ENCODE assay signal across 1 cellular context in the genomic region with DNA sequence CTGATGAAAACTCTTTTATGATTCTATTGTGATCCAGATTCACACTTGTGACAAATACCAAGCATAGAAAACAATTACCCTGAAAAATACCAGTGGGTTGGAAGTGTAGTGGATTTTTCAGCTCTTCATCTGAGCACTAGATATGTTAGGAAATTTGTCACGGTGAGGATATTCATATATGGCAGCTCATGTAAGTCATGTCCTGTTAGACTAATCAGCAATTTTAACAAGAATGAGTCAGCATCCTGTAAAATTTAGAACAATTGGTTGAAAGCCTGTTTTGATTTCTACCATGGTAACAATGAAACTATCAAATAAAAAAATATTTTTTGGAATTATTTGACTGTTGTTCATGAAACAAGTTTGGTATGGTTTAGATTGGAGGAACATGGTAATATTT.
TF ChIP-seq lines count a peak whose summit lies in the region.

No MANE protein-coding gene starts in this region.

TF ChIP-seq in SK-N-SH, 30 proteins besides CTCF, POLR2A, EP300 and RAD21 (continued from another document):
- TF ChIP-seq, protein P1, sequence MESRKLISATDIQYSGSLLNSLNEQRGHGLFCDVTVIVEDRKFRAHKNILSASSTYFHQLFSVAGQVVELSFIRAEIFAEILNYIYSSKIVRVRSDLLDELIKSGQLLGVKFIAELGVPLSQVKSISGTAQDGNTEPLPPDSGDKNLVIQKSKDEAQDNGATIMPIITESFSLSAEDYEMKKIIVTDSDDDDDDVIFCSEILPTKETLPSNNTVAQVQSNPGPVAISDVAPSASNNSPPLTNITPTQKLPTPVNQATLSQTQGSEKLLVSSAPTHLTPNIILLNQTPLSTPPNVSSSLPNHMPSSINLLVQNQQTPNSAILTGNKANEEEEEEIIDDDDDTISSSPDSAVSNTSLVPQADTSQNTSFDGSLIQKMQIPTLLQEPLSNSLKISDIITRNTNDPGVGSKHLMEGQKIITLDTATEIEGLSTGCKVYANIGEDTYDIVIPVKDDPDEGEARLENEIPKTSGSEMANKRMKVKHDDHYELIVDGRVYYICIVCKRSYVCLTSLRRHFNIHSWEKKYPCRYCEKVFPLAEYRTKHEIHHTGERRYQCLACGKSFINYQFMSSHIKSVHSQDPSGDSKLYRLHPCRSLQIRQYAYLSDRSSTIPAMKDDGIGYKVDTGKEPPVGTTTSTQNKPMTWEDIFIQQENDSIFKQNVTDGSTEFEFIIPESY (IDR thresholded peaks at IDR 0.05; ENCODE audit: borderline replicate concordance, low read depth): no peak
- TF ChIP-seq EZH2phosphoT487 (IDR thresholded peaks at IDR 0.05; ENCODE audit: borderline replicate concordance, low read depth): no peak
- TF ChIP-seq SMC3 (IDR thresholded peaks at IDR 0.05; ENCODE audit: low read depth, low read length): no peak
- no peak for TF ChIP-seq SIN3A (IDR thresholded peaks at IDR 0.05; ENCODE audit: borderline replicate concordance, low read depth, low read length)
- TF ChIP-seq TCF12 (IDR thresholded peaks at IDR 0.05): peak; percentile 11; the same call in 1 of the 2 replicates
- TF ChIP-seq TEAD4 (IDR thresholded peaks at IDR 0.05; ENCODE audit: borderline replicate concordance, insufficient read depth): no peak
- TF ChIP-seq TAF1 (IDR thresholded peaks at IDR 0.05; ENCODE audit: borderline replicate concordance, low read depth, low read length): no peak
- TF ChIP-seq NRF1 (IDR thresholded peaks at IDR 0.05; ENCODE audit: low read depth, low read length): no peak
- TF ChIP-seq MEF2A (IDR thresholded peaks at IDR 0.05; ENCODE audit: borderline replicate concordance, low read depth): no peak
- TF ChIP-seq, protein P2, sequence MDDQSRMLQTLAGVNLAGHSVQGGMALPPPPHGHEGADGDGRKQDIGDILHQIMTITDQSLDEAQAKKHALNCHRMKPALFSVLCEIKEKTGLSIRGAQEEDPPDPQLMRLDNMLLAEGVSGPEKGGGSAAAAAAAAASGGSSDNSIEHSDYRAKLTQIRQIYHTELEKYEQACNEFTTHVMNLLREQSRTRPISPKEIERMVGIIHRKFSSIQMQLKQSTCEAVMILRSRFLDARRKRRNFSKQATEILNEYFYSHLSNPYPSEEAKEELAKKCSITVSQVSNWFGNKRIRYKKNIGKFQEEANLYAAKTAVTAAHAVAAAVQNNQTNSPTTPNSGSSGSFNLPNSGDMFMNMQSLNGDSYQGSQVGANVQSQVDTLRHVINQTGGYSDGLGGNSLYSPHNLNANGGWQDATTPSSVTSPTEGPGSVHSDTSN (IDR thresholded peaks at IDR 0.05): peak; percentile 29; the same call in 1 of the 2 replicates
- TF ChIP-seq JUND (IDR thresholded peaks at IDR 0.05): peak; percentile 44; the same call in 1 of the 2 replicates
- TF ChIP-seq FOXM1 (IDR thresholded peaks at IDR 0.05; ENCODE audit: low read depth): no peak
- TF ChIP-seq ELF1 (IDR thresholded peaks at IDR 0.05): no peak
- TF ChIP-seq, protein P3, sequence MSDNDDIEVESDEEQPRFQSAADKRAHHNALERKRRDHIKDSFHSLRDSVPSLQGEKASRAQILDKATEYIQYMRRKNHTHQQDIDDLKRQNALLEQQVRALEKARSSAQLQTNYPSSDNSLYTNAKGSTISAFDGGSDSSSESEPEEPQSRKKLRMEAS (IDR thresholded peaks at IDR 0.05; ENCODE audit: low read depth): no peak
- TF ChIP-seq GATA2 (CRISPR knock-in tag; IDR thresholded peaks at IDR 0.05): no peak
- no peak for TF ChIP-seq RFX5 (IDR thresholded peaks at IDR 0.05; ENCODE audit: low read length)
- TF ChIP-seq RXRA (IDR thresholded peaks at IDR 0.05; ENCODE audit: borderline replicate concordance, low read depth): no peak
- TF ChIP-seq, protein P4, sequence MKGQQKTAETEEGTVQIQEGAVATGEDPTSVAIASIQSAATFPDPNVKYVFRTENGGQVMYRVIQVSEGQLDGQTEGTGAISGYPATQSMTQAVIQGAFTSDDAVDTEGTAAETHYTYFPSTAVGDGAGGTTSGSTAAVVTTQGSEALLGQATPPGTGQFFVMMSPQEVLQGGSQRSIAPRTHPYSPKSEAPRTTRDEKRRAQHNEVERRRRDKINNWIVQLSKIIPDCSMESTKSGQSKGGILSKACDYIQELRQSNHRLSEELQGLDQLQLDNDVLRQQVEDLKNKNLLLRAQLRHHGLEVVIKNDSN (IDR thresholded peaks at IDR 0.05; ENCODE audit: borderline replicate concordance, low read depth): no peak
- TF ChIP-seq RCOR1 (IDR thresholded peaks at IDR 0.05; ENCODE audit: low read length): no peak
- TF ChIP-seq YY1 (IDR thresholded peaks at IDR 0.05; ENCODE audit: low read depth): 0 out of 2 replicates have a peak, but pooled peaks have one; percentile 16
- TF ChIP-seq CHD2 (IDR thresholded peaks at IDR 0.05; ENCODE audit: low read length, partially characterized antibody): no peak
- TF ChIP-seq, protein P5, sequence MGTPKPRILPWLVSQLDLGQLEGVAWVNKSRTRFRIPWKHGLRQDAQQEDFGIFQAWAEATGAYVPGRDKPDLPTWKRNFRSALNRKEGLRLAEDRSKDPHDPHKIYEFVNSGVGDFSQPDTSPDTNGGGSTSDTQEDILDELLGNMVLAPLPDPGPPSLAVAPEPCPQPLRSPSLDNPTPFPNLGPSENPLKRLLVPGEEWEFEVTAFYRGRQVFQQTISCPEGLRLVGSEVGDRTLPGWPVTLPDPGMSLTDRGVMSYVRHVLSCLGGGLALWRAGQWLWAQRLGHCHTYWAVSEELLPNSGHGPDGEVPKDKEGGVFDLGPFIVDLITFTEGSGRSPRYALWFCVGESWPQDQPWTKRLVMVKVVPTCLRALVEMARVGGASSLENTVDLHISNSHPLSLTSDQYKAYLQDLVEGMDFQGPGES (IDR thresholded peaks at IDR 0.05; ENCODE audit: low read depth, low read length): no peak
- TF ChIP-seq FOSL2 (IDR thresholded peaks at IDR 0.05; ENCODE audit: borderline replicate concordance, low read depth): peak; percentile 30; the same call in 1 of the 2 replicates
- no peak for TF ChIP-seq POLR2AphosphoS5 (IDR thresholded peaks at IDR 0.05; ENCODE audit: low read depth, low read length)
- TF ChIP-seq, protein P6, sequence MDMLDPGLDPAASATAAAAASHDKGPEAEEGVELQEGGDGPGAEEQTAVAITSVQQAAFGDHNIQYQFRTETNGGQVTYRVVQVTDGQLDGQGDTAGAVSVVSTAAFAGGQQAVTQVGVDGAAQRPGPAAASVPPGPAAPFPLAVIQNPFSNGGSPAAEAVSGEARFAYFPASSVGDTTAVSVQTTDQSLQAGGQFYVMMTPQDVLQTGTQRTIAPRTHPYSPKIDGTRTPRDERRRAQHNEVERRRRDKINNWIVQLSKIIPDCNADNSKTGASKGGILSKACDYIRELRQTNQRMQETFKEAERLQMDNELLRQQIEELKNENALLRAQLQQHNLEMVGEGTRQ (IDR thresholded peaks at IDR 0.05; ENCODE audit: borderline replicate concordance, low read depth, low read length): no peak
- TF ChIP-seq, protein P7, sequence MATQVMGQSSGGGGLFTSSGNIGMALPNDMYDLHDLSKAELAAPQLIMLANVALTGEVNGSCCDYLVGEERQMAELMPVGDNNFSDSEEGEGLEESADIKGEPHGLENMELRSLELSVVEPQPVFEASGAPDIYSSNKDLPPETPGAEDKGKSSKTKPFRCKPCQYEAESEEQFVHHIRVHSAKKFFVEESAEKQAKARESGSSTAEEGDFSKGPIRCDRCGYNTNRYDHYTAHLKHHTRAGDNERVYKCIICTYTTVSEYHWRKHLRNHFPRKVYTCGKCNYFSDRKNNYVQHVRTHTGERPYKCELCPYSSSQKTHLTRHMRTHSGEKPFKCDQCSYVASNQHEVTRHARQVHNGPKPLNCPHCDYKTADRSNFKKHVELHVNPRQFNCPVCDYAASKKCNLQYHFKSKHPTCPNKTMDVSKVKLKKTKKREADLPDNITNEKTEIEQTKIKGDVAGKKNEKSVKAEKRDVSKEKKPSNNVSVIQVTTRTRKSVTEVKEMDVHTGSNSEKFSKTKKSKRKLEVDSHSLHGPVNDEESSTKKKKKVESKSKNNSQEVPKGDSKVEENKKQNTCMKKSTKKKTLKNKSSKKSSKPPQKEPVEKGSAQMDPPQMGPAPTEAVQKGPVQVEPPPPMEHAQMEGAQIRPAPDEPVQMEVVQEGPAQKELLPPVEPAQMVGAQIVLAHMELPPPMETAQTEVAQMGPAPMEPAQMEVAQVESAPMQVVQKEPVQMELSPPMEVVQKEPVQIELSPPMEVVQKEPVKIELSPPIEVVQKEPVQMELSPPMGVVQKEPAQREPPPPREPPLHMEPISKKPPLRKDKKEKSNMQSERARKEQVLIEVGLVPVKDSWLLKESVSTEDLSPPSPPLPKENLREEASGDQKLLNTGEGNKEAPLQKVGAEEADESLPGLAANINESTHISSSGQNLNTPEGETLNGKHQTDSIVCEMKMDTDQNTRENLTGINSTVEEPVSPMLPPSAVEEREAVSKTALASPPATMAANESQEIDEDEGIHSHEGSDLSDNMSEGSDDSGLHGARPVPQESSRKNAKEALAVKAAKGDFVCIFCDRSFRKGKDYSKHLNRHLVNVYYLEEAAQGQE (IDR thresholded peaks at IDR 0.05; ENCODE audit: low read depth, low read length): no peak
- no peak; the same call in 1 of the 2 replicates for TF ChIP-seq GABPA (IDR thresholded peaks at IDR 0.05; ENCODE audit: low read depth)
- TF ChIP-seq FOXJ3 (CRISPR knock-in tag; IDR thresholded peaks at IDR 0.05): no peak
TF ChIP-seq in SK-N-SH: peak in this region for 5.
